ENCODE assay signal across 28 cellular contexts in genomic region chr13:92260363-92260762, GRCh38.
A peak's percentile ranks its signal among the peaks of the same experiment; 100 is the strongest.
DNase-seq lines count a peak whose midpoint lies in the region; ATAC-seq, FAIRE-seq and TF ChIP-seq lines count a peak whose summit lies in the region.
"Had no signal": no experiment of that assay in that cellular context is flagged by ENCODE, and none has a peak within 500 bp of the region (broad histone marks: within the 10 kb centered on the region; RNA-seq: fewer than 3 reads in every experiment).

No MANE protein-coding gene starts in this region.

- ATAC-seq in psoas muscle (no peak), HG03354 (IDR thresholded peaks at IDR 0.05; ENCODE audit: poor library complexity, severe bottlenecking, unreplicated experiment) (no peak)
- ATAC-seq: activated T-cell treated with anti-CD3 and anti-CD28 coated beads, Interleukin-2, amount 50 U/mL, for 72 hours; PC-3; Right ventricle myocardium inferior; stimulated activated memory B cell treated with anti-CD40 and anti-IgM and Interleukin-4, amounts not matched to agents 10 μg/mL and 1 μg/mL and 100 μg/mL, for 72 hours had no signal

- no peaks in the 10 kb centered on the region for H3K4me1 ChIP-seq in A673 (ENCODE audit: insufficient read depth, low read length, poor library complexity, severe bottlenecking)
- no peaks in the 10 kb centered on the region for H3K4me1 ChIP-seq in OCI-LY7 (ENCODE audit: insufficient read depth, low read length, poor library complexity, severe bottlenecking)
- no peaks in the 10 kb centered on the region for H3K4me1 ChIP-seq in H1 (replicated peaks in 1 of 4; ENCODE audit: control insufficient read depth in 3 of 4, insufficient read depth in 4 of 4, low read length in 3 of 4)
- H3K4me1 ChIP-seq in psoas muscle: no peaks in the 10 kb centered on the region
- H3K4me1 ChIP-seq: left ventricle myocardium inferior, prostate gland had no signal

- no peak overlapping the region for H3K14ac ChIP-seq in H1 (ENCODE audit: insufficient read length)

- no peak overlapping the region for H2BK15ac ChIP-seq in H1 (ENCODE audit: low read length)

- H3K23ac ChIP-seq in H1 (ENCODE audit: insufficient read length): no peak overlapping the region

- DNase-seq in A673 (ENCODE audit: low spot score) (peak; percentile 5), Kasumi-1 (lab: John Stamatoyannopoulos, UW) (peak; percentile 30 to 46), OCI-LY7 (ENCODE audit: low spot score) (peak; percentile 25), H1 (ENCODE audit: low read depth in 1 of 2, low spot score in 2 of 2) (no peak), hypothalamus (lab: John Stamatoyannopoulos, UW) (no peak), psoas muscle (no peak)
- no peak for DNase-seq in activated naive CD4-positive, alpha-beta T cell treated with Interleukin-2 at 50 U/mL for 16 hours
- DNase-seq: activated B cell treated with CpG ODN at 0.5 μM for 24 hours; activated naive CD4-positive, alpha-beta T cell; activated T-cell treated with anti-CD3 and anti-CD28 coated beads, Interleukin-2, amount 50 U/mL, for 72 hours; CD4-positive, alpha-beta T cell; H9; left ventricle myocardium inferior; NCI-H1417 treated with DMSO at 0.1 percent for 48 hours; NCI-H2081; NCI-H226; NCI-H748 treated with DMSO at 0.1 percent for 48 hours; nucleus accumbens; PC-3; stimulated activated CD4-positive, alpha-beta T cell treated with anti-CD3 and anti-CD28 coated beads, Interleukin-4, amount 100 ng/mL, for 4 hours; T-helper 9 cell had no signal

- no peaks in the 10 kb centered on the region for H3K79me2 ChIP-seq in OCI-LY7 (ENCODE audit: insufficient read depth, low read depth, low read length)
- no peaks in the 10 kb centered on the region for H3K79me2 ChIP-seq in H1 (ENCODE audit: control insufficient read depth in 1 of 2, insufficient read depth in 2 of 2, low read length in 2 of 2)

- TF ChIP-seq POLR2A in H1 (IDR thresholded peaks at IDR 0.05; ENCODE audit: control extremely low read depth in 1 of 2, low read depth in 2 of 2, low read length in 2 of 2): no peak

- no peak overlapping the region for H2BK12ac ChIP-seq in H1 (ENCODE audit: low read depth, low read length)

- H2BK120ac ChIP-seq in H1 (replicated peaks; ENCODE audit: low read depth, low read length): no peak overlapping the region

- no peak overlapping the region for H2AFZ ChIP-seq in OCI-LY7 (ENCODE audit: low read length)
- peak overlapping the region; percentile 51; the same call in 1 of the 2 replicates for H2AFZ ChIP-seq in H1 (ENCODE audit: low read length)

- H3K9me2 ChIP-seq in OCI-LY7 (ENCODE audit: insufficient read depth, low read length): peaks cover 6% of the 10 kb centered on the region; the same call in 1 of the 2 replicates

- no peak overlapping the region for H3K4me3 ChIP-seq in A673 (ENCODE audit: low read depth, low read length, poor library complexity, severe bottlenecking)
- no peak overlapping the region for H3K4me3 ChIP-seq in OCI-LY7 (ENCODE audit: low read depth, low read length, poor library complexity, severe bottlenecking)
- H3K4me3 ChIP-seq in H1 (ENCODE audit: extremely low read depth in 1 of 4, insufficient read depth in 2 of 4, low read depth in 3 of 4, low read length in 4 of 4): no peak overlapping the region
- no peak overlapping the region for H3K4me3 ChIP-seq in psoas muscle
- H3K4me3 ChIP-seq: left ventricle myocardium inferior, prostate gland, suprapubic skin had no signal

- no peak overlapping the region for H4K5ac ChIP-seq in H1 (ENCODE audit: insufficient read length, low read depth, low read length)

- no peaks in the 10 kb centered on the region for H3K79me1 ChIP-seq in H1 (ENCODE audit: low read depth, low read length)

- H3K27me3 ChIP-seq in A673 (replicated peaks; ENCODE audit: insufficient read depth, low read depth, low read length, poor library complexity) (no peaks in the 10 kb centered on the region), H1 (replicated peaks in 1 of 4; ENCODE audit: control insufficient read depth in 3 of 4, extremely low read depth in 1 of 4, insufficient read depth in 3 of 4, low read length in 3 of 4) (no peaks in the 10 kb centered on the region), psoas muscle (ENCODE audit: insufficient read depth in 3 of 3, low read length in 2 of 3) (no peaks in the 10 kb centered on the region)
- H3K27me3 ChIP-seq: suprapubic skin had no signal

- H3K36me3 ChIP-seq in A673 (ENCODE audit: insufficient read depth, low read length, poor library complexity, severe bottlenecking): no peaks in the 10 kb centered on the region
- no peaks in the 10 kb centered on the region for H3K36me3 ChIP-seq in OCI-LY7 (ENCODE audit: insufficient read depth, low read length)
- no peaks in the 10 kb centered on the region for H3K36me3 ChIP-seq in H1 (ENCODE audit: control insufficient read depth in 2 of 4, insufficient read depth in 4 of 4, low read length in 3 of 4)
- no peaks in the 10 kb centered on the region for H3K36me3 ChIP-seq in psoas muscle (ENCODE audit: insufficient read depth in 1 of 2, low read depth in 1 of 2)
- H3K36me3 ChIP-seq: left ventricle myocardium inferior, prostate gland, suprapubic skin had no signal

- H3K18ac ChIP-seq in H1 (ENCODE audit: extremely low read depth, low read length): no peak overlapping the region

- no peak overlapping the region for H2BK20ac ChIP-seq in H1 (ENCODE audit: low read length)

- H4K8ac ChIP-seq in H1 (ENCODE audit: extremely low read depth, insufficient read depth, low read length): no peak overlapping the region

- TF ChIP-seq CTCF in A673 (conservative IDR thresholded peaks at IDR 0.05; ENCODE audit: low read depth, low read length): no peak
- TF ChIP-seq CTCF in OCI-LY7 (conservative IDR thresholded peaks at IDR 0.05; ENCODE audit: low read length): no peak
- no peak for TF ChIP-seq CTCF in H1 (IDR thresholded peaks at IDR 0.05; ENCODE audit: control extremely low read depth in 1 of 3, insufficient read depth in 1 of 3, low read depth in 1 of 3, low read length in 3 of 3)
- TF ChIP-seq CTCF in psoas muscle (IDR thresholded peaks at IDR 0.05): no peak

- H2AK5ac ChIP-seq in H1 (ENCODE audit: low read depth, low read length): no peak overlapping the region

- no TSS peak for BruUV-seq in A673 (replicated peaks; lab: Mats Ljungman, UMichigan)
- no TSS peak for BruUV-seq in OCI-LY7 (replicated peaks; lab: Mats Ljungman, UMichigan)

- no peak overlapping the region for H3K9ac ChIP-seq in H1 (replicated peaks in 1 of 4; ENCODE audit: extremely low read depth in 1 of 4, low read depth in 3 of 4, low read length in 3 of 4)

- H3K23me2 ChIP-seq in H1 (ENCODE audit: low read depth, low read length): no peaks in the 10 kb centered on the region

- H3K4ac ChIP-seq in H1 (replicated peaks; ENCODE audit: insufficient read length, low read depth, low read length): no peak overlapping the region

- no peak for TF ChIP-seq EP300 in H1 (IDR thresholded peaks at IDR 0.05; ENCODE audit: borderline replicate concordance in 1 of 2, low read depth in 2 of 2, low read length in 2 of 2)

- TF ChIP-seq RAD21 in H1 (IDR thresholded peaks at IDR 0.05 in 1 of 2, conservative IDR thresholded peaks at IDR 0.05 in 1 of 2; ENCODE audit: low read depth in 2 of 2, low read length in 2 of 2): no peak

- no peak overlapping the region for H3K4me2 ChIP-seq in OCI-LY7 (ENCODE audit: low read length)
- H3K4me2 ChIP-seq in H1 (ENCODE audit: insufficient read depth in 1 of 2, low read depth in 2 of 2, low read length in 2 of 2): no peak overlapping the region

- CTCF ChIA-PET in A673 (lab: Charles Lee): no interaction called here
- CTCF ChIA-PET in OCI-LY7 (lab: Charles Lee; ENCODE audit: unreplicated experiment): no interaction called here
- CTCF ChIA-PET in H1 (lab: Charles Lee; ENCODE audit: partially characterized antibody): interaction anchor here (1.4 to 1.6 kb wide), 2 partner anchors 9 to 94 kb away, joined by 4 read pairs; no protein-coding TSS in a partner anchor

- no peak overlapping the region for H3K56ac ChIP-seq in H1 (replicated peaks; ENCODE audit: insufficient read length, low read depth, low read length)

- H4K20me1 ChIP-seq in OCI-LY7 (ENCODE audit: insufficient read depth, low read length) (no peaks in the 10 kb centered on the region), H1 (replicated peaks in 1 of 2; ENCODE audit: control insufficient read depth in 1 of 2, insufficient read depth in 2 of 2, low read length in 2 of 2) (no peaks in the 10 kb centered on the region)

- H4K91ac ChIP-seq in H1 (replicated peaks; ENCODE audit: insufficient read length, low read length): no peak overlapping the region

- intact Hi-C loops in A673 (cut with micrococcal nuclease; ENCODE audit: unreplicated experiment) (no loop called here), OCI-LY7 (cut with micrococcal nuclease; ENCODE audit: unreplicated experiment) (no loop called here), psoas muscle (cut with DNase I) (no loop called here)

- POLR2A ChIA-PET in A673 (lab: Charles Lee; ENCODE audit: low non-redundant PET) (no interaction called here), OCI-LY7 (lab: Charles Lee) (interaction anchor here (0.5 to 3.3 kb wide), 12 partner anchors 9 to 1862 kb away, joined by 3 to 25 read pairs (median 4); no protein-coding TSS in a partner anchor), H1 (lab: Charles Lee; ENCODE audit: partially characterized antibody) (no interaction called here)

- no peak overlapping the region for H3K27ac ChIP-seq in A673 (ENCODE audit: low read depth, low read length, poor library complexity, severe bottlenecking)
- H3K27ac ChIP-seq in OCI-LY7 (ENCODE audit: low read depth, low read length, poor library complexity, severe bottlenecking): no peak overlapping the region
- no peak overlapping the region for H3K27ac ChIP-seq in H1 (ENCODE audit: low read depth, low read length)
- H3K27ac ChIP-seq in psoas muscle: no peak overlapping the region
- H3K27ac ChIP-seq: 22Rv1, left ventricle myocardium inferior, prostate gland, suprapubic skin had no signal

- H2BK5ac ChIP-seq in H1 (ENCODE audit: low read depth, low read length): no peak overlapping the region

- H3K9me3 ChIP-seq in A673 (ENCODE audit: low read depth, low read length, poor library complexity, severe bottlenecking) (no peaks in the 10 kb centered on the region), OCI-LY7 (ENCODE audit: low read length) (0 out of 2 replicates have a peak, but pooled peaks cover 4% of the 10 kb centered on the region), H1 (ENCODE audit: insufficient read depth in 2 of 2, low read depth in 1 of 2, low read length in 1 of 2) (no peaks in the 10 kb centered on the region), psoas muscle (no peaks in the 10 kb centered on the region)
- H3K9me3 ChIP-seq: left ventricle myocardium inferior, prostate gland, suprapubic skin had no signal

- 91% methylated on average over 6 of the region's 6 CpGs; no CpG with 5 or more reads in 1 of the 2 experiments for WGBS in H1 (ENCODE audit: extremely low coverage in 1 of 2, insufficient coverage in 1 of 2, insufficient read length in 1 of 2, insufficient replicate concordance in 2 of 2, low coverage in 1 of 2, low lambda C conversion rate in 2 of 2, missing lambda C conversion rate in 1 of 2), 2 experiments
- 71 to 75% (median 72%) methylated on average over 6 of the region's 6 CpGs for WGBS in psoas muscle, 3 donors

- no peak for FAIRE-seq in H1 (lab: Jason Lieb, UNC)
- FAIRE-seq: islet of Langerhans had no signal

TF ChIP-seq in H1, 55 proteins besides CTCF, POLR2A, EP300 and RAD21 (continues in another document):
- TF ChIP-seq KDM5A (IDR thresholded peaks at IDR 0.05; ENCODE audit: low read length): no peak
- no peak for TF ChIP-seq POLR2AphosphoS5 (IDR thresholded peaks at IDR 0.05; ENCODE audit: low read depth, low read length)

Comparison
In these comparisons a context has a peak if more than half of its experiments do, and no peak if none do; other contexts are left out.
1. DNase-seq: peak in A673 (single experiment), Kasumi-1 (2 of 2) and OCI-LY7 (single experiment); none in H1 (0 of 2), activated naive CD4-positive, alpha-beta T cell treated with Interleukin-2 at 50 U/mL for 16 hours (single experiment), hypothalamus (0 of 51) and psoas muscle (0 of 2).